ENCODE assay signal across 33 cellular contexts in genomic region chr14:31395119-31395518, GRCh38.
"Had no signal": no experiment of that assay in that cellular context is flagged by ENCODE, and none has a peak within 500 bp of the region (broad histone marks: within the 10 kb centered on the region; RNA-seq: fewer than 3 reads in every experiment).

No MANE protein-coding gene starts in this region.

- H3K9me3 ChIP-seq: adrenal gland, ascending aorta, breast epithelium had no signal

- FAIRE-seq: astrocyte, bronchial epithelial cell had no signal

- DNase-seq: activated effector memory CD4-positive, alpha-beta T cell treated with anti-CD3 and anti-CD28 coated beads, Interleukin-2, amount 50 U/mL, for 16 hours; activated effector memory CD4-positive, alpha-beta T cell treated with Interleukin-2 at 50 U/mL for 16 hours; activated gamma-delta T cell; activated gamma-delta T cell treated with Interleukin-2 at 50 U/mL for 16 hours; activated naive CD4-positive, alpha-beta T cell; activated naive CD4-positive, alpha-beta T cell treated with anti-CD3 and anti-CD28 coated beads for 36 hours; activated naive CD4-positive, alpha-beta T cell treated with anti-CD3 and anti-CD28 coated beads, Interleukin-2, amount 10 ng/mL, durations not matched to agents 7 days and 5 days; activated naive CD4-positive, alpha-beta T cell treated with anti-CD3 and anti-CD28 coated beads, Interleukin-2, amount 50 U/mL, for 16 hours; activated naive CD4-positive, alpha-beta T cell treated with Interleukin-2 at 50 U/mL for 16 hours; activated naive CD8-positive, alpha-beta T cell treated with anti-CD3 and anti-CD28 coated beads for 36 hours; activated naive CD8-positive, alpha-beta T cell treated with anti-CD3 and anti-CD28 coated beads, Interleukin-2, amount 10 ng/mL, durations not matched to agents 7 days and 5 days; activated naive CD8-positive, alpha-beta T cell treated with anti-CD3 and anti-CD28 coated beads, Interleukin-2, amount 50 U/mL, for 24 hours; activated T-cell treated with anti-CD3 and anti-CD28 coated beads, Interleukin-2, amount 50 U/mL, for 1 hour; activated T-cell treated with anti-CD3 and anti-CD28 coated beads, Interleukin-2, amount 50 U/mL, for 24 hours; activated T-cell treated with anti-CD3 and anti-CD28 coated beads, Interleukin-2, amount 50 U/mL, for 4 hours; activated T-cell treated with anti-CD3 and anti-CD28 coated beads, Interleukin-2, amount 50 U/mL, for 48 hours; activated T-cell treated with anti-CD3 and anti-CD28 coated beads, Interleukin-2, amount 50 U/mL, for 72 hours; adrenal gland; amniotic stem cell; amygdala; anterior cingulate cortex; aorta; brain microvascular endothelial cell; caudate nucleus; central memory CD4-positive, alpha-beta T cell; cerebellar nuclear complex had no signal

- H3K27me3 ChIP-seq: adrenal gland, ascending aorta, brain microvascular endothelial cell, breast epithelium, cardiac muscle cell had no signal

- ATAC-seq: activated naive CD4-positive, alpha-beta T cell treated with anti-CD3 and anti-CD28 coated beads, Interleukin-2, amount 50 U/mL, for 72 hours; activated naive CD8-positive, alpha-beta T cell treated with anti-CD3 and anti-CD28 coated beads, Interleukin-2, amount 50 U/mL, for 24 hours; activated T-cell treated with anti-CD3 and anti-CD28 coated beads, Interleukin-2, amount 50 U/mL, for 4 hours; activated T-cell treated with anti-CD3 and anti-CD28 coated beads, Interleukin-2, amount 50 U/mL, for 72 hours; activated T-helper 17 cell treated with anti-CD3 and anti-CD28 coated beads, Interleukin-2, amount 50 U/mL, for 72 hours had no signal

- H3K27ac ChIP-seq: adrenal gland, ascending aorta, brain microvascular endothelial cell, breast epithelium, cardiac muscle cell had no signal

- H3K4me3 ChIP-seq: adrenal gland, ascending aorta, breast epithelium, cardiac muscle cell had no signal

- H3K4me1 ChIP-seq: adrenal gland, ascending aorta, breast epithelium had no signal
